Comparison of ENCODE assay signal across 8 cellular contexts in the genomic region with DNA sequence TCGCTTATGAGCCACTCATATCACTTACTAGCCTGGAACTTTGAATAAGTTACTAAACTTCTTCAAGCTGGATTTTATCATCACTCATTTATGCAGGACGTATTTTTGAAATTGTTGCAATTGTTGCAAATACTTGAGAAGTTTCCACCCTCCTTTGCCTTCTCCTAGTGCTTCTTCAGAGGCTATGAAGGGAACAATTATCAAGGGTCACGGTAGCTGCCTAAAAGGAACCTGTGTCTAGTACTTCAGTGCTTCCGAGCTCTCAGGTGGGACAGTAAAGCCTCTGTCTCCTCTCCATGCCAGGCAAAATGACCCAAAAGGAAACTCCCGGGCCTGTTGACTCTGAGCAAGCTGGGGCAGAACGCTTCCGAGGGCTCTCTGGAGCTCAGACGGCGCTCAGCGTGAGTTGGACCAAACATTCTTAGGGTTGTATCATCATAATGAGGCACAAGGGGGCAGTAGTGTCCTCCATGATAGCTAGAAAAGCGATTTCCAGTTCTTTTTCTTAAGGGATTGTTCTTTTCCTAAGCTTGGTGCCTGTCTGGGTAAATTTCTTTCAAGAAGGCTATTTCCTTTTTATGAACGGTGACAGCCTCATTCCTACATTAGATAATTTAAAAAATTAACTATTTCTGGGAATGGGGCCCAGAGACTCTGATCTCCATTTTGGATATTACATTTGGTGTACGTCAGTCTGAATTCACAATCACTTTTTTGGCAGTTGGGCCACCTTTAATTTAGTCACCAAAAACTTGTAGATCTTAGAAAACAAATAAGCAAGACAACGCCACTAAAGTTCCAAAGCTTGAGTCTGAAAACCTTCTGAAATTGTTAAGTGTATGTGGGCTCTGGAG.
A peak's percentile ranks its signal among the peaks of the same experiment; 100 is the strongest.
DNase-seq lines count a peak whose midpoint lies in the region; ATAC-seq lines count a peak whose summit lies in the region.

No MANE protein-coding gene starts in this region.

- H3K4me1 Mint-ChIP-seq in CD4-positive, alpha-beta memory T cell, result peaks cover 0 to 5% (median 2%) of the 10 kb centered on the region in 4 donors
- H3K4me1 Mint-ChIP-seq in activated T-cell treated with anti-CD3 and anti-CD28 coated beads, Interleukin-2, amount 50 U/mL, for 24 hours (ENCODE audit: low read depth), result peaks cover 2% of the 10 kb centered on the region

- no peak overlapping the region for H3K4me3 ChIP-seq in CD4-positive, alpha-beta memory T cell (ENCODE audit: low read length in 2 of 2)

- H3K4me1 ChIP-seq in CD4-positive, alpha-beta memory T cell (ENCODE audit: insufficient read depth, low read length), result peaks cover 3% of the 10 kb centered on the region

- peak overlapping the region in 4 of 8 donors; percentile 46 to 66 (median 58) for H3K4me3 Mint-ChIP-seq in CD4-positive, alpha-beta memory T cell
- H3K4me3 Mint-ChIP-seq in activated T-cell treated with anti-CD3 and anti-CD28 coated beads, Interleukin-2, amount 50 U/mL, for 24 hours, result no peak overlapping the region

- intact Hi-C loops in CD4-positive, alpha-beta memory T cell (cut with micrococcal nuclease), result no loop called here
- intact Hi-C loops in left ventricle myocardium superior (cut with micrococcal nuclease), result no loop called here

- H3K9me3 Mint-ChIP-seq in CD4-positive, alpha-beta memory T cell, result peaks cover 0 to 5% (median 1%) of the 10 kb centered on the region in 8 donors
- H3K9me3 Mint-ChIP-seq in activated T-cell treated with anti-CD3 and anti-CD28 coated beads, Interleukin-2, amount 50 U/mL, for 24 hours, result no peaks in the 10 kb centered on the region

- no peaks in the 10 kb centered on the region for H3K36me3 ChIP-seq in CD4-positive, alpha-beta memory T cell (ENCODE audit: insufficient read depth, low read length)

- H3K27ac ChIP-seq in CD4-positive, alpha-beta memory T cell (ENCODE audit: low read depth, low read length), result no peak overlapping the region

- H3K27me3 ChIP-seq in CD4-positive, alpha-beta memory T cell (ENCODE audit: insufficient read depth, low read length), result no peaks in the 10 kb centered on the region

- ATAC-seq in GM18909 (IDR thresholded peaks at IDR 0.05; ENCODE audit: poor library complexity, unreplicated experiment) (peak; percentile 90), HG03460 (IDR thresholded peaks at IDR 0.05; ENCODE audit: unreplicated experiment) (peak; percentile 84), left ventricle myocardium superior (peak; percentile 42)

- H3K36me3 Mint-ChIP-seq in CD4-positive, alpha-beta memory T cell, result no peaks in the 10 kb centered on the region
- no peaks in the 10 kb centered on the region for H3K36me3 Mint-ChIP-seq in activated T-cell treated with anti-CD3 and anti-CD28 coated beads, Interleukin-2, amount 50 U/mL, for 24 hours (ENCODE audit: low read depth)

- CTCF ChIA-PET in CD4-positive, alpha-beta memory T cell (lab: Charles Lee; ENCODE audit: partially characterized antibody), result interaction anchor here (0.6 to 4.3 kb wide), 14 partner anchors 9 to 1018 kb away, joined by 3 to 42 read pairs (median 3); no protein-coding TSS in a partner anchor

- POLR2A ChIA-PET in CD4-positive, alpha-beta memory T cell (lab: Charles Lee; ENCODE audit: partially characterized antibody), result no interaction called here

- H3K27ac Mint-ChIP-seq in CD4-positive, alpha-beta memory T cell, result peak overlapping the region in 2 of 7 donors; percentile 29 to 77
- H3K27ac Mint-ChIP-seq in activated T-cell treated with anti-CD3 and anti-CD28 coated beads, Interleukin-2, amount 50 U/mL, for 24 hours, result no peak overlapping the region

- no peaks in the 10 kb centered on the region for H3K9me3 ChIP-seq in CD4-positive, alpha-beta memory T cell (ENCODE audit: control insufficient read depth in 1 of 2, low read length in 2 of 2)

- no peaks in the 10 kb centered on the region for H3K27me3 Mint-ChIP-seq in CD4-positive, alpha-beta memory T cell
- H3K27me3 Mint-ChIP-seq in activated T-cell treated with anti-CD3 and anti-CD28 coated beads, Interleukin-2, amount 50 U/mL, for 24 hours, result peaks cover 8% of the 10 kb centered on the region

- DNase-seq in CD4-positive, alpha-beta memory T cell, result peak; percentile 10 to 35 (median 28)
- peak; percentile 33 for DNase-seq in NCI-H748 treated with DMSO at 0.1 percent for 48 hours (lab: John Stamatoyannopoulos, UW)
- DNase-seq in amniotic epithelial cell (ENCODE audit: low read depth), result peak; percentile 54
- DNase-seq in left ventricle myocardium superior, result peak; percentile 20
- peak; percentile 74 for DNase-seq in retina
- no peak for DNase-seq in activated T-cell treated with anti-CD3 and anti-CD28 coated beads, Interleukin-2, amount 50 U/mL, for 24 hours
